12 cellular contexts compared by ENCODE assay signal in genomic region chr10:77392236-77392721, GRCh38.
DNase-seq lines count a peak whose midpoint lies in the region; ATAC-seq and TF ChIP-seq lines count a peak whose summit lies in the region.
"Had no signal": no experiment of that assay in that cellular context is flagged by ENCODE, and none has a peak within 500 bp of the region (broad histone marks: within the 10 kb centered on the region; RNA-seq: fewer than 3 reads in every experiment).

No MANE protein-coding gene starts in this region.

- no peaks in the 10 kb centered on the region for H3K27me3 ChIP-seq in thoracic aorta (replicated peaks; ENCODE audit: insufficient read depth)
- H3K27me3 ChIP-seq in mesendoderm (ENCODE audit: insufficient read depth, low read length, poor library complexity), result no peaks in the 10 kb centered on the region

- no peak overlapping the region for H4K5ac ChIP-seq in mesendoderm (ENCODE audit: low read length)

- H3K9me3 ChIP-seq in thoracic aorta, result no peaks in the 10 kb centered on the region

- TF ChIP-seq CTCF in fibroblast of villous mesenchyme (IDR thresholded peaks at IDR 0.05; ENCODE audit: insufficient read depth, low read depth, low read length) (no peak), thoracic aorta (IDR thresholded peaks at IDR 0.05) (peak; percentile 15)

- no peak overlapping the region for H4K8ac ChIP-seq in mesendoderm (ENCODE audit: low read depth, low read length)

- H3K27ac ChIP-seq in thoracic aorta (peak overlapping the region; percentile 75 to 78), mesendoderm (ENCODE audit: low read depth, low read length) (no peak overlapping the region)

- no CpG with 5 or more reads among the region's 2 CpGs for WGBS in mesendoderm (ENCODE audit: extremely low coverage, insufficient coverage, low lambda C conversion rate)

- no peak for ATAC-seq in thoracic aorta (ENCODE audit: insufficient number of reproducible peaks, low FRiP score, low read depth)
- ATAC-seq: stimulated activated naive CD8-positive, alpha-beta T cell treated with anti-CD3 and anti-CD28 coated beads, Interleukin-15, Interleukin-2, amounts not matched to agents 100 U/mL and 50 U/mL, for 24 hours had no signal

- H3K9ac ChIP-seq in mesendoderm (ENCODE audit: low read length), result no peak overlapping the region

- H3K36me3 ChIP-seq in thoracic aorta (no peaks in the 10 kb centered on the region), mesendoderm (ENCODE audit: control insufficient read depth, insufficient read depth, low read length) (no peaks in the 10 kb centered on the region)

- H3K4ac ChIP-seq in mesendoderm (ENCODE audit: low read depth, low read length), result no peak overlapping the region

- no peak overlapping the region for H3K23ac ChIP-seq in mesendoderm (ENCODE audit: low read length)

- H3K79me2 ChIP-seq in mesendoderm (ENCODE audit: control insufficient read depth, insufficient read depth, low read length), result no peaks in the 10 kb centered on the region

- H2BK15ac ChIP-seq in mesendoderm (replicated peaks; ENCODE audit: low read depth), result no peak overlapping the region

- no peak overlapping the region for H2AK5ac ChIP-seq in mesendoderm (ENCODE audit: low read length)

- no peak overlapping the region for H3K4me2 ChIP-seq in mesendoderm (ENCODE audit: low read length)

- H3K4me1 ChIP-seq in thoracic aorta (ENCODE audit: control insufficient read depth in 1 of 2, low read depth in 2 of 2), result peaks cover 45 to 77% of the 10 kb centered on the region in 2 donors
- no peaks in the 10 kb centered on the region for H3K4me1 ChIP-seq in mesendoderm (ENCODE audit: control insufficient read depth, low read depth, low read length)

- H3K56ac ChIP-seq in mesendoderm (ENCODE audit: low read length), result no peak overlapping the region

- no peak overlapping the region for H2BK5ac ChIP-seq in mesendoderm (ENCODE audit: low read length)

- no peak overlapping the region for H2BK120ac ChIP-seq in mesendoderm (ENCODE audit: low read depth, low read length)

- H3K18ac ChIP-seq in mesendoderm (ENCODE audit: low read length), result no peak overlapping the region

- DNase-seq in DMS 273 (lab: John Stamatoyannopoulos, UW; ENCODE audit: unreplicated experiment) (peak; percentile 43), DMS 273 treated with DMSO at 0.1 percent for 48 hours (lab: John Stamatoyannopoulos, UW) (no peak), SW 1271 (lab: John Stamatoyannopoulos, UW) (peak; percentile 58 to 80), fibroblast of villous mesenchyme (ENCODE audit: low read depth) (peak; percentile 52), thoracic aorta (ENCODE audit: low spot score) (no peak), mesendoderm (no peak)
- no peak for DNase-seq in activated CD4-positive, alpha-beta T cell treated with anti-CD3 and anti-CD28 coated beads, Interleukin-2, amount 50 U/mL, for 48 hours
- no peak for DNase-seq in stimulated activated CD4-positive, alpha-beta T cell treated with anti-CD3 and anti-CD28 coated beads, Interleukin-12 subunit alpha, Interleukin-12 subunit beta, amount 100 ng/mL, for 4 hours
- DNase-seq: activated T-cell treated with anti-CD3 and anti-CD28 coated beads, Interleukin-2, amount 50 U/mL, for 24 hours; effector CD4-positive, alpha-beta T cell had no signal

- no peaks in the 10 kb centered on the region for H3K79me1 ChIP-seq in mesendoderm (ENCODE audit: low read length)

- H3K4me3 ChIP-seq in fibroblast of villous mesenchyme (ENCODE audit: low read depth, low read length), result no peak overlapping the region
- no peak overlapping the region for H3K4me3 ChIP-seq in thoracic aorta
- H3K4me3 ChIP-seq in mesendoderm (ENCODE audit: low read length), result no peak overlapping the region
- H3K4me3 ChIP-seq: skin epidermis had no signal

Comparison
In these comparisons a context has a peak if more than half of its experiments do, and no peak if none do; other contexts are left out.
1. DNase-seq: peak in DMS 273 (single experiment), SW 1271 (2 of 2) and fibroblast of villous mesenchyme (single experiment); none in DMS 273 treated with DMSO at 0.1 percent for 48 hours (single experiment), thoracic aorta (single experiment), mesendoderm (single experiment), activated CD4-positive, alpha-beta T cell treated with anti-CD3 and anti-CD28 coated beads, Interleukin-2, amount 50 U/mL, for 48 hours (0 of 2) and stimulated activated CD4-positive, alpha-beta T cell treated with anti-CD3 and anti-CD28 coated beads, Interleukin-12 subunit alpha, Interleukin-12 subunit beta, amount 100 ng/mL, for 4 hours (single experiment).